ENCODE assay signal across 1 cellular context in genomic region chr19:41859618-41860418, GRCh38.
TF ChIP-seq lines count a peak whose summit lies in the region.

TSS of gene RPS19 (plus strand) at chr19:41860255. CDS start at chr19:41860775, 520 bp downstream.

TF ChIP-seq in HepG2, 621 proteins besides CTCF, POLR2A, EP300 and RAD21 (continued from another document and continues in another):
- TF ChIP-seq PRDM15 (CRISPR knock-in tag; IDR thresholded peaks at IDR 0.05) (0 out of 2 replicates have a peak, but pooled peaks have one; percentile 23), PCBP1 (IDR thresholded peaks at IDR 0.05; ENCODE audit: borderline replicate concordance, low read depth, low read length) (peak; percentile 91), ZFP1 (CRISPR knock-in tag; IDR thresholded peaks at IDR 0.05) (peak; percentile 42; the same call in 1 of the 2 replicates), NR2F2 (IDR thresholded peaks at IDR 0.05; ENCODE audit: borderline replicate concordance, low read depth) (no peak), ZNF564 (CRISPR knock-in tag; IDR thresholded peaks at IDR 0.05) (no peak), PHF20 (CRISPR knock-in tag; IDR thresholded peaks at IDR 0.05) (peak; percentile 92), CHCHD3 (CRISPR knock-in tag; IDR thresholded peaks at IDR 0.05) (no peak), RORA (CRISPR knock-in tag; IDR thresholded peaks at IDR 0.05) (no peak), TOE1 (CRISPR knock-in tag; IDR thresholded peaks at IDR 0.05) (no peak), ZNF317 (CRISPR knock-in tag; IDR thresholded peaks at IDR 0.05) (peak; percentile 85), ZSCAN29 (CRISPR knock-in tag; conservative IDR thresholded peaks at IDR 0.05) (no peak), GATAD2A (CRISPR knock-in tag; IDR thresholded peaks at IDR 0.05) (peak; percentile 67), ZNF24 (IDR thresholded peaks at IDR 0.05) (no peak), ZNF451 (CRISPR knock-in tag; IDR thresholded peaks at IDR 0.05) (no peak; the same call in 1 of the 2 replicates), ZBTB8A (CRISPR knock-in tag; IDR thresholded peaks at IDR 0.05; ENCODE audit: borderline replicate concordance, low read depth) (peak; percentile 85), ATRX (CRISPR knock-in tag; IDR thresholded peaks at IDR 0.05; ENCODE audit: borderline replicate concordance) (no peak), ZC3H4 (CRISPR knock-in tag; IDR thresholded peaks at IDR 0.05; ENCODE audit: borderline replicate concordance) (peak; percentile 45; the same call in 1 of the 2 replicates), E2F5 (CRISPR knock-in tag; conservative IDR thresholded peaks at IDR 0.05) (0 out of 2 replicates have a peak, but pooled peaks have one; percentile 47), HOXA3 (CRISPR knock-in tag; IDR thresholded peaks at IDR 0.05) (peak; percentile 83), ZNF652 (CRISPR knock-in tag; IDR thresholded peaks at IDR 0.05; ENCODE audit: borderline replicate concordance, low read depth) (0 out of 2 replicates have a peak, but pooled peaks have one; percentile 5), ZBTB21 (CRISPR knock-in tag; IDR thresholded peaks at IDR 0.05) (0 out of 2 replicates have a peak, but pooled peaks have one; percentile 13), ZFP37 (CRISPR knock-in tag; IDR thresholded peaks at IDR 0.05; ENCODE audit: borderline replicate concordance) (peak; percentile 62; the same call in 1 of the 2 replicates), NFYB (CRISPR knock-in tag; IDR thresholded peaks at IDR 0.05) (peak; percentile 68), ARID5B (CRISPR knock-in tag; IDR thresholded peaks at IDR 0.05) (no peak; the same call in 1 of the 2 replicates), MXD4 (CRISPR knock-in tag; IDR thresholded peaks at IDR 0.05) (no peak; the same call in 1 of the 2 replicates), SP1 (IDR thresholded peaks at IDR 0.05) (peak; percentile 91), SP1 (CRISPR knock-in tag; IDR thresholded peaks at IDR 0.05) (peak; percentile 100), CENPT (CRISPR knock-in tag; IDR thresholded peaks at IDR 0.05; ENCODE audit: low read depth) (no peak), YY1 (IDR thresholded peaks at IDR 0.05; ENCODE audit: insufficient read depth, insufficient replicate concordance, low read depth, low read length) (peak; percentile 72), FOXK1 (CRISPR knock-in tag; IDR thresholded peaks at IDR 0.05; ENCODE audit: borderline replicate concordance, low read depth) (peak; percentile 34; the same call in 1 of the 2 replicates), BRCA1 (CRISPR knock-in tag; IDR thresholded peaks at IDR 0.05) (0 out of 2 replicates have a peak, but pooled peaks have one; percentile 31), ZNF776 (CRISPR knock-in tag; IDR thresholded peaks at IDR 0.05) (peak; percentile 50), ZBTB26 (CRISPR knock-in tag; IDR thresholded peaks at IDR 0.05; ENCODE audit: borderline replicate concordance) (no peak; the same call in 1 of the 2 replicates), RELA (CRISPR knock-in tag; IDR thresholded peaks at IDR 0.05) (0 out of 2 replicates have a peak, but pooled peaks have one; percentile 35), PPARG (CRISPR knock-in tag; conservative IDR thresholded peaks at IDR 0.05) (peak; percentile 73), ZNF510 (CRISPR knock-in tag; IDR thresholded peaks at IDR 0.05; ENCODE audit: low read depth) (no peak), ZNF629 (CRISPR knock-in tag; conservative IDR thresholded peaks at IDR 0.05) (no peak)
- TF ChIP-seq, protein P1, sequence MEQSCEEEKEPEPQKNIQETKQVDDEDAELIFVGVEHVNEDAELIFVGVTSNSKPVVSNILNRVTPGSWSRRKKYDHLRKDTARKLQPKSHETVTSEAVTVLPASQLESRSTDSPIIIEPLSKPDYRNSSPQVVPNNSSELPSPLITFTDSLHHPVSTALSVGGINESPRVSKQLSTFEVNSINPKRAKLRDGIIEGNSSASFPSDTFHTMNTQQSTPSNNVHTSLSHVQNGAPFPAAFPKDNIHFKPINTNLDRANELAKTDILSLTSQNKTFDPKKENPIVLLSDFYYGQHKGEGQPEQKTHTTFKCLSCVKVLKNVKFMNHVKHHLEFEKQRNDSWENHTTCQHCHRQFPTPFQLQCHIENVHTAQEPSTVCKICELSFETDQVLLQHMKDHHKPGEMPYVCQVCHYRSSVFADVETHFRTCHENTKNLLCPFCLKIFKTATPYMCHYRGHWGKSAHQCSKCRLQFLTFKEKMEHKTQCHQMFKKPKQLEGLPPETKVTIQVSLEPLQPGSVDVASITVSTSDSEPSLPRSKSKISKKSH (CRISPR knock-in tag; IDR thresholded peaks at IDR 0.05; ENCODE audit: borderline replicate concordance) = 0 out of 2 replicates have a peak, but pooled peaks have one; percentile 33
- TF ChIP-seq, protein P2, sequence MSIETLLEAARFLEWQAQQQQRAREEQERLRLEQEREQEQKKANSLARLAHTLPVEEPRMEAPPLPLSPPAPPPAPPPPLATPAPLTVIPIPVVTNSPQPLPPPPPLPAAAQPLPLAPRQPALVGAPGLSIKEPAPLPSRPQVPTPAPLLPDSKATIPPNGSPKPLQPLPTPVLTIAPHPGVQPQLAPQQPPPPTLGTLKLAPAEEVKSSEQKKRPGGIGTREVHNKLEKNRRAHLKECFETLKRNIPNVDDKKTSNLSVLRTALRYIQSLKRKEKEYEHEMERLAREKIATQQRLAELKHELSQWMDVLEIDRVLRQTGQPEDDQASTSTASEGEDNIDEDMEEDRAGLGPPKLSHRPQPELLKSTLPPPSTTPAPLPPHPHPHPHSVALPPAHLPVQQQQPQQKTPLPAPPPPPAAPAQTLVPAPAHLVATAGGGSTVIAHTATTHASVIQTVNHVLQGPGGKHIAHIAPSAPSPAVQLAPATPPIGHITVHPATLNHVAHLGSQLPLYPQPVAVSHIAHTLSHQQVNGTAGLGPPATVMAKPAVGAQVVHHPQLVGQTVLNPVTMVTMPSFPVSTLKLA (IDR thresholded peaks at IDR 0.05) = peak; percentile 2; the same call in 1 of the 2 replicates
- TF ChIP-seq, protein P3, sequence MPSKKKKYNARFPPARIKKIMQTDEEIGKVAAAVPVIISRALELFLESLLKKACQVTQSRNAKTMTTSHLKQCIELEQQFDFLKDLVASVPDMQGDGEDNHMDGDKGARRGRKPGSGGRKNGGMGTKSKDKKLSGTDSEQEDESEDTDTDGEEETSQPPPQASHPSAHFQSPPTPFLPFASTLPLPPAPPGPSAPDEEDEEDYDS (CRISPR knock-in tag; IDR thresholded peaks at IDR 0.05) = peak; percentile 94
- TF ChIP-seq, protein P4, sequence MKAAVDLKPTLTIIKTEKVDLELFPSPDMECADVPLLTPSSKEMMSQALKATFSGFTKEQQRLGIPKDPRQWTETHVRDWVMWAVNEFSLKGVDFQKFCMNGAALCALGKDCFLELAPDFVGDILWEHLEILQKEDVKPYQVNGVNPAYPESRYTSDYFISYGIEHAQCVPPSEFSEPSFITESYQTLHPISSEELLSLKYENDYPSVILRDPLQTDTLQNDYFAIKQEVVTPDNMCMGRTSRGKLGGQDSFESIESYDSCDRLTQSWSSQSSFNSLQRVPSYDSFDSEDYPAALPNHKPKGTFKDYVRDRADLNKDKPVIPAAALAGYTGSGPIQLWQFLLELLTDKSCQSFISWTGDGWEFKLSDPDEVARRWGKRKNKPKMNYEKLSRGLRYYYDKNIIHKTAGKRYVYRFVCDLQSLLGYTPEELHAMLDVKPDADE (CRISPR knock-in tag; IDR thresholded peaks at IDR 0.05) = no peak
- TF ChIP-seq, protein P5, sequence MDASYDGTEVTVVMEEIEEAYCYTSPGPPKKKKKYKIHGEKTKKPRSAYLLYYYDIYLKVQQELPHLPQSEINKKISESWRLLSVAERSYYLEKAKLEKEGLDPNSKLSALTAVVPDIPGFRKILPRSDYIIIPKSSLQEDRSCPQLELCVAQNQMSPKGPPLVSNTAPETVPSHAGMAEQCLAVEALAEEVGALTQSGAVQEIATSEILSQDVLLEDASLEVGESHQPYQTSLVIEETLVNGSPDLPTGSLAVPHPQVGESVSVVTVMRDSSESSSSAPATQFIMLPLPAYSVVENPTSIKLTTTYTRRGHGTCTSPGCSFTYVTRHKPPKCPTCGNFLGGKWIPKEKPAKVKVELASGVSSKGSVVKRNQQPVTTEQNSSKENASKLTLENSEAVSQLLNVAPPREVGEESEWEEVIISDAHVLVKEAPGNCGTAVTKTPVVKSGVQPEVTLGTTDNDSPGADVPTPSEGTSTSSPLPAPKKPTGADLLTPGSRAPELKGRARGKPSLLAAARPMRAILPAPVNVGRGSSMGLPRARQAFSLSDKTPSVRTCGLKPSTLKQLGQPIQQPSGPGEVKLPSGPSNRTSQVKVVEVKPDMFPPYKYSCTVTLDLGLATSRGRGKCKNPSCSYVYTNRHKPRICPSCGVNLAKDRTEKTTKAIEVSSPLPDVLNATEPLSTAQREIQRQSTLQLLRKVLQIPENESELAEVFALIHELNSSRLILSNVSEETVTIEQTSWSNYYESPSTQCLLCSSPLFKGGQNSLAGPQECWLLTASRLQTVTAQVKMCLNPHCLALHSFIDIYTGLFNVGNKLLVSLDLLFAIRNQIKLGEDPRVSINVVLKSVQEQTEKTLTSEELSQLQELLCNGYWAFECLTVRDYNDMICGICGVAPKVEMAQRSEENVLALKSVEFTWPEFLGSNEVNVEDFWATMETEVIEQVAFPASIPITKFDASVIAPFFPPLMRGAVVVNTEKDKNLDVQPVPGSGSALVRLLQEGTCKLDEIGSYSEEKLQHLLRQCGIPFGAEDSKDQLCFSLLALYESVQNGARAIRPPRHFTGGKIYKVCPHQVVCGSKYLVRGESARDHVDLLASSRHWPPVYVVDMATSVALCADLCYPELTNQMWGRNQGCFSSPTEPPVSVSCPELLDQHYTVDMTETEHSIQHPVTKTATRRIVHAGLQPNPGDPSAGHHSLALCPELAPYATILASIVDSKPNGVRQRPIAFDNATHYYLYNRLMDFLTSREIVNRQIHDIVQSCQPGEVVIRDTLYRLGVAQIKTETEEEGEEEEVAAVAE (CRISPR knock-in tag; IDR thresholded peaks at IDR 0.05; ENCODE audit: borderline replicate concordance) = peak; percentile 62
